In the genomic region with DNA sequence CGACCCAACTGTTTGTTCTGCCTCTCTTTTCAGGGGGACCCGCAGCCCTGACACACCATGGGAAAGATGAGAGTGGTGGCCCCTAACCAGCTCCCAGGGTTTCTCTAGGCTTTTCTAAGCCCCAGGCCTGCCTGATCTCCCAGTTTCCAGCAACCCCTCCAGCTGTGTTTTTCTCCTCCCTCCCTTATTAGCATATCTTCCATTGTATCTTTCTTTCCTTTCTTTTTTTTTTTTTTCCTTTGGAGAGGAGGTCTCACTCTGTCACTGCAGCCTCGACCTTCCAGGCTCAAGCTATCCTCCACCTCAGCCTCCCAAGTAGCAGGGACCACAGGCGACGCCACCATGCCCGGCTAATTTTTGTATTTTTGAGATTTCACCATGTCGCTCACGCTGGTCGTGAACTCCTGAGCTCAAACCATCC, we compare ENCODE assay signal across 8 cellular contexts. TPM values are rescaled to one million over a fixed set of nuclear protein-coding genes. Genes with fewer than 3 reads are reported as not detected.
DNase-seq lines count a peak whose midpoint lies in the region; ATAC-seq and TF ChIP-seq lines count a peak whose summit lies in the region.
"Had no signal": no experiment of that assay in that cellular context is flagged by ENCODE, and none has a peak within 500 bp of the region (broad histone marks: within the 10 kb centered on the region; RNA-seq: fewer than 3 reads in every experiment).

No MANE protein-coding gene starts in this region.

- H3K4me1 ChIP-seq in iPS-20b (ENCODE audit: insufficient read depth, low read length) (peaks cover 44% of the 10 kb centered on the region), spleen (peaks cover 49 to 78% (median 73%) of the 10 kb centered on the region in 6 donors)

- H3K36me3 ChIP-seq in H7 (replicated peaks; ENCODE audit: control insufficient read depth, insufficient read depth, low read length) (no peaks in the 10 kb centered on the region), iPS-20b (ENCODE audit: insufficient read depth, low read depth, low read length) (no peaks in the 10 kb centered on the region), spleen (no peaks in the 10 kb centered on the region)

- H3K9me3 Mint-ChIP-seq in T-cell, result no peaks in the 10 kb centered on the region

- POLR2A ChIA-PET in T-cell (lab: Charles Lee), result interaction anchor here (0.7 to 0.8 kb wide), 2 partner anchors 98 to 409 kb away, joined by 3 read pairs; no protein-coding TSS in a partner anchor

- DNase-seq in H7 (peak; percentile 80), T-cell (no peak), spleen (no peak), NCI-H2081 (lab: John Stamatoyannopoulos, UW) (no peak)
- DNase-seq in activated CD8-positive, alpha-beta memory T cell treated with anti-CD3 and anti-CD28 coated beads, Interleukin-2, amount 50 U/mL, for 4 hours, result no peak
- DNase-seq: cerebellar nuclear complex had no signal

- TF ChIP-seq POLR2A in spleen (IDR thresholded peaks at IDR 0.05), result no peak

- H3K27ac ChIP-seq in iPS-20b (ENCODE audit: low read length) (no peak overlapping the region), spleen (peak overlapping the region in 7 of 8 donors; percentile 79 to 97 (median 84))

- H3K27me3 Mint-ChIP-seq in T-cell, result no peaks in the 10 kb centered on the region

- intact Hi-C loops in spleen (cut with DNase I; ENCODE audit: low total_unique reads), result loop anchor here (10.0 kb wide), 1 partner anchor 52 kb away; a partner anchor contains a TSS

- peak overlapping the region; percentile 42; the same call in 1 of the 2 replicates for H3K9ac ChIP-seq in iPS-20b (ENCODE audit: low read depth, low read length)

- ATAC-seq in T-cell (replicated peaks in 1 of 4) (no peak), GM21723 (IDR thresholded peaks at IDR 0.05; ENCODE audit: unreplicated experiment) (no peak)

- peaks cover 59 to 63% (median 62%) of the 10 kb centered on the region in 3 donors for H3K4me1 Mint-ChIP-seq in T-cell

- H3K9me3 ChIP-seq in iPS-20b (ENCODE audit: insufficient read depth, low read depth, low read length), result no peaks in the 10 kb centered on the region
- no peaks in the 10 kb centered on the region for H3K9me3 ChIP-seq in spleen

- H3K4me3 ChIP-seq in H7 (ENCODE audit: insufficient read depth, low read depth, low read length) (no peak overlapping the region), iPS-20b (ENCODE audit: low read length) (peak overlapping the region; percentile 40; the same call in 1 of the 2 replicates), spleen (peak overlapping the region in 1 of 8 donors; percentile 51)

- no peaks in the 10 kb centered on the region for H3K36me3 Mint-ChIP-seq in T-cell

- H3K27me3 ChIP-seq in H7 (ENCODE audit: control insufficient read depth, insufficient read depth, low read length), result no peaks in the 10 kb centered on the region
- H3K27me3 ChIP-seq in iPS-20b (ENCODE audit: insufficient read depth, low read length), result no peaks in the 10 kb centered on the region; the same call in 1 of the 2 replicates
- H3K27me3 ChIP-seq in spleen (replicated peaks in 1 of 7), result no peaks in the 10 kb centered on the region

- H3K4me3 Mint-ChIP-seq in T-cell, result peak overlapping the region; percentile 76 to 89 (median 79)

- CTCF ChIA-PET in T-cell (lab: Charles Lee), result interaction anchor here in 1 of 2 donors (0.6 to 0.9 kb wide), 2 partner anchors 275 to 730 kb away, joined by 3 to 4 read pairs; no protein-coding TSS in a partner anchor

- 83 to 94% (median 88%) methylated on average over 9 of the region's 9 CpGs for WGBS in spleen, 5 donors

- H3K27ac Mint-ChIP-seq in T-cell, result peak overlapping the region; percentile 79 to 94

- no peak for TF ChIP-seq CTCF in spleen (IDR thresholded peaks at IDR 0.05 in 8 of 11, conservative IDR thresholded peaks at IDR 0.05 in 3 of 11)

RNA-seq across cellular contexts. Expression of a gene that starts 1.8 kb away (rescaled TPM):
- 248 and 297 TPM in 2 replicates for total RNA-seq in H7 (2014; rRNA removed; shearing (Covaris generic))
- total RNA-seq in T-cell (100 to 1,000 TPM in 4 of 5 donors, 10 to 100 TPM in 1; 74.3 to 153 (median 135) TPM), spleen (100 to 1,000 TPM in 3 of 7 donors, 10 to 100 TPM in 4; 71.8 to 128 (median 98.1) TPM)
- polyA plus RNA-seq in spleen, result 10 to 100 TPM; 63.4 to 69.9 (median 65.1) TPM

RNA-seq across cellular contexts. Expression of a gene that starts 5.7 kb away (rescaled TPM):
- 0.62 and 1.6 TPM in 2 replicates for total RNA-seq in H7 (2014; rRNA removed; shearing (Covaris generic))
- total RNA-seq in T-cell, result under 1 TPM in 2 of 5 donors, not detected in 3; 0.15 to 0.16 TPM
- under 1 TPM in 5 of 7 donors, not detected in 2; 0.13 to 0.92 (median 0.51) TPM for total RNA-seq in spleen
- under 1 TPM; 0.12 to 0.32 (median 0.22) TPM for polyA plus RNA-seq in spleen

RNA-seq across cellular contexts. Expression of a gene that starts 30.3 kb away (rescaled TPM):
- total RNA-seq in H7 (2014; rRNA removed; shearing (Covaris generic)), result 12.6 and 18.4 TPM in 2 replicates
- 10 to 100 TPM; 15.3 to 26.8 (median 19.0) TPM for total RNA-seq in T-cell
- 10 to 100 TPM; 23.8 to 51.1 (median 31.4) TPM for total RNA-seq in spleen
- 10 to 100 TPM in 1 of 3 donors, 1 to 10 TPM in 2; 3.3 to 10.4 (median 3.9) TPM for polyA plus RNA-seq in spleen

RNA-seq across cellular contexts. Expression of a gene that starts 31.8 kb away (rescaled TPM):
- 33.5 and 36.3 TPM in 2 replicates for total RNA-seq in H7 (2014; rRNA removed; shearing (Covaris generic))
- total RNA-seq in T-cell, result 10 to 100 TPM; 15.3 to 31.3 (median 24.9) TPM
- 10 to 100 TPM; 15.7 to 22.6 (median 17.7) TPM for total RNA-seq in spleen
- polyA plus RNA-seq in spleen, result 10 to 100 TPM in 1 of 3 donors, 1 to 10 TPM in 2; 9.2 to 12.8 (median 9.9) TPM

RNA-seq across cellular contexts. Expression of a gene that starts 50.2 kb away (rescaled TPM):
- 67.9 and 74.9 TPM in 2 replicates for total RNA-seq in H7 (2014; rRNA removed; shearing (Covaris generic))
- 10 to 100 TPM; 44.5 to 72.6 (median 62.5) TPM for total RNA-seq in T-cell
- 10 to 100 TPM; 50.0 to 82.4 (median 62.7) TPM for total RNA-seq in spleen
- polyA plus RNA-seq in spleen, result 10 to 100 TPM; 16.9 to 28.0 (median 27.7) TPM
